Comparison of ENCODE assay signal across 25 cellular contexts in genomic region chr15:86010398-86010797, GRCh38.
"Had no signal": no experiment of that assay in that cellular context is flagged by ENCODE, and none has a peak within 500 bp of the region (broad histone marks: within the 10 kb centered on the region; RNA-seq: fewer than 3 reads in every experiment).

No MANE protein-coding gene starts in this region.

- FAIRE-seq: HTR-8/SVneo had no signal

- H3K36me3 ChIP-seq: SJCRH30 had no signal

- ATAC-seq: Panc1, PC-3, Right ventricle myocardium inferior, SK-N-SH treated with all-trans-retinoic acid at 6 μM for 48 hours had no signal

- H3K9me3 ChIP-seq: SJCRH30 had no signal

- H3K27ac ChIP-seq: HL-60, SJCRH30 had no signal

- H3K4me3 ChIP-seq: SJCRH30 had no signal

- H3K4me1 ChIP-seq: SJCRH30 had no signal

- DNase-seq: IMR-90, Karpas-422, KG1, MM.1S, NCI-H1092 treated with DMSO at 0.1 percent for 48 hours, NCI-H1436, NCI-H187, NCI-H2029, NCI-H2081 treated with DMSO at 0.1 percent for 48 hours, NCI-H2171, NCI-H226, NCI-H446, NCI-H510A, NCI-H524 treated with DMSO at 0.1 percent for 48 hours, NCI-H69, NCI-H774, PC-3, SHP77 treated with DMSO at 0.1 percent for 48 hours, SJCRH30, T-helper 1 cell had no signal

- H3K27me3 ChIP-seq: SJCRH30 had no signal
